ENCODE assay signal across 8 cellular contexts in the genomic region with DNA sequence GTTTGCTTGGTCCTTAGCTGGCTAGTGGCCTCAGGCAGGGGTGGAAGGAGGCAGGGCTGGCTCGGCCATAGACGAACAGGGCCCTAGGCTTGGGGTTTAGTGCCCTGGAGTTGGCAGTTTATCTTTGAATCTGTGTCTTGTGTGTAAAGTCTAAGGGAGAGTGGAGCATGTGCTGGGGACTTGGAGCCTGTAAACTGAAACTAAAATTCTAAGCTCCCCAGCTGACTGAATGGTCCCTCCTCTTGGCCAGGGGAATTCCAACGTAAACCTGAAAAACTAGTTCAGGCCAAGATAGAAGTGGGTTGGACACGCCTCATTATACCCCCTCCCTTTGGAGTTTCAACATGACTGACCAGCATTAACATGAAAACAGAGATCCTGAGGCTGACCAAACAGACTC. TPM values are rescaled to one million over a fixed set of nuclear protein-coding genes. Genes with fewer than 3 reads are reported as not detected.
DNase-seq lines count a peak whose midpoint lies in the region; ATAC-seq and TF ChIP-seq lines count a peak whose summit lies in the region.

No MANE protein-coding gene starts in this region.

- H3K27ac Mint-ChIP-seq in stimulated activated effector memory CD8-positive, alpha-beta T cell treated with anti-CD3 and anti-CD28 coated beads, Interleukin-12 subunit alpha, Interleukin-12 subunit beta, amount 100 ng/mL, for 72 hours, result no peak overlapping the region
- no peak overlapping the region for H3K27ac Mint-ChIP-seq in CD14-positive monocyte

- peaks cover 3% of the 10 kb centered on the region for H3K9me3 Mint-ChIP-seq in stimulated activated effector memory CD8-positive, alpha-beta T cell treated with anti-CD3 and anti-CD28 coated beads, Interleukin-12 subunit alpha, Interleukin-12 subunit beta, amount 100 ng/mL, for 72 hours
- peaks cover 4 to 19% (median 15%) of the 10 kb centered on the region in 7 donors for H3K9me3 Mint-ChIP-seq in CD14-positive monocyte

- TF ChIP-seq CTCF in CD14-positive monocyte (IDR thresholded peaks at IDR 0.05), result no peak

- DNase-seq in Daoy (ENCODE audit: low read depth) (peak; percentile 71), HT-29 (ENCODE audit: low spot score) (peak; percentile 89), CD14-positive monocyte (ENCODE audit: low spot score) (no peak), NCI-H2081 (lab: John Stamatoyannopoulos, UW) (no peak), substantia nigra (lab: John Stamatoyannopoulos, UW) (no peak)
- DNase-seq in stimulated activated effector memory CD8-positive, alpha-beta T cell treated with anti-CD3 and anti-CD28 coated beads, Interleukin-12 subunit alpha, Interleukin-12 subunit beta, amount 100 ng/mL, for 72 hours (ENCODE audit: low spot score in 2 of 2), result no peak

- peaks cover 18% of the 10 kb centered on the region for H3K4me1 Mint-ChIP-seq in stimulated activated effector memory CD8-positive, alpha-beta T cell treated with anti-CD3 and anti-CD28 coated beads, Interleukin-12 subunit alpha, Interleukin-12 subunit beta, amount 100 ng/mL, for 72 hours
- peaks cover 7% of the 10 kb centered on the region for H3K4me1 Mint-ChIP-seq in CD14-positive monocyte

- no peak overlapping the region for H3K4me3 Mint-ChIP-seq in stimulated activated effector memory CD8-positive, alpha-beta T cell treated with anti-CD3 and anti-CD28 coated beads, Interleukin-12 subunit alpha, Interleukin-12 subunit beta, amount 100 ng/mL, for 72 hours
- H3K4me3 Mint-ChIP-seq in CD14-positive monocyte, result no peak overlapping the region

- peaks cover 0 to 12% (median 0%) of the 10 kb centered on the region in 3 donors for H3K27me3 Mint-ChIP-seq in CD14-positive monocyte (ENCODE audit: low read depth in 3 of 3)

- no peaks in the 10 kb centered on the region for H3K36me3 Mint-ChIP-seq in stimulated activated effector memory CD8-positive, alpha-beta T cell treated with anti-CD3 and anti-CD28 coated beads, Interleukin-12 subunit alpha, Interleukin-12 subunit beta, amount 100 ng/mL, for 72 hours
- no peaks in the 10 kb centered on the region for H3K36me3 Mint-ChIP-seq in CD14-positive monocyte

- intact Hi-C loops in CD14-positive monocyte (cut with micrococcal nuclease), result no loop called here

- H3K27ac ChIP-seq in substantia nigra (ENCODE audit: low read depth, low read length, poor library complexity, severe bottlenecking), result no peak overlapping the region

- peak; percentile 78 for ATAC-seq in GM21447 (IDR thresholded peaks at IDR 0.05; ENCODE audit: unreplicated experiment)
- ATAC-seq in esophagus mucosa, result peak; percentile 90
- peak; percentile 60 for ATAC-seq in stimulated activated effector memory CD8-positive, alpha-beta T cell treated with anti-CD3 and anti-CD28 coated beads, Interleukin-12 subunit alpha, Interleukin-12 subunit beta, amount 100 ng/mL, for 72 hours

RNA-seq across cellular contexts. Expression of a gene that starts 46.1 kb away (rescaled TPM):
- total RNA-seq in Daoy (2014; rRNA removed; shearing (Covaris generic)), result not detected in 2 replicates
- not detected in 2 replicates for total RNA-seq in HT-29 (2014; rRNA removed; shearing (Covaris generic))
- 6.4 TPM for total RNA-seq in esophagus mucosa
- not detected for polyA plus RNA-seq in CD14-positive monocyte

RNA-seq across cellular contexts. Expression of a gene that starts 58.4 kb away (rescaled TPM):
- 0.80 and 0.83 TPM in 2 replicates for total RNA-seq in Daoy (2014; rRNA removed; shearing (Covaris generic))
- not detected in 2 replicates for total RNA-seq in HT-29 (2014; rRNA removed; shearing (Covaris generic))
- 0.80 TPM for total RNA-seq in esophagus mucosa
- polyA plus RNA-seq in CD14-positive monocyte, result not detected

Comparison
In these comparisons a context has a peak if more than half of its experiments do, and no peak if none do; other contexts are left out.
1. DNase-seq: peak in Daoy (single experiment) and HT-29 (single experiment); none in stimulated activated effector memory CD8-positive, alpha-beta T cell treated with anti-CD3 and anti-CD28 coated beads, Interleukin-12 subunit alpha, Interleukin-12 subunit beta, amount 100 ng/mL, for 72 hours (0 of 2), CD14-positive monocyte (single experiment), NCI-H2081 (0 of 2) and substantia nigra (0 of 49).
2. Peak in every context shown above with its lines, with median percentiles within 50 percentile points of each other: ATAC-seq.